11 cellular contexts compared by ENCODE assay signal in the genomic region with DNA sequence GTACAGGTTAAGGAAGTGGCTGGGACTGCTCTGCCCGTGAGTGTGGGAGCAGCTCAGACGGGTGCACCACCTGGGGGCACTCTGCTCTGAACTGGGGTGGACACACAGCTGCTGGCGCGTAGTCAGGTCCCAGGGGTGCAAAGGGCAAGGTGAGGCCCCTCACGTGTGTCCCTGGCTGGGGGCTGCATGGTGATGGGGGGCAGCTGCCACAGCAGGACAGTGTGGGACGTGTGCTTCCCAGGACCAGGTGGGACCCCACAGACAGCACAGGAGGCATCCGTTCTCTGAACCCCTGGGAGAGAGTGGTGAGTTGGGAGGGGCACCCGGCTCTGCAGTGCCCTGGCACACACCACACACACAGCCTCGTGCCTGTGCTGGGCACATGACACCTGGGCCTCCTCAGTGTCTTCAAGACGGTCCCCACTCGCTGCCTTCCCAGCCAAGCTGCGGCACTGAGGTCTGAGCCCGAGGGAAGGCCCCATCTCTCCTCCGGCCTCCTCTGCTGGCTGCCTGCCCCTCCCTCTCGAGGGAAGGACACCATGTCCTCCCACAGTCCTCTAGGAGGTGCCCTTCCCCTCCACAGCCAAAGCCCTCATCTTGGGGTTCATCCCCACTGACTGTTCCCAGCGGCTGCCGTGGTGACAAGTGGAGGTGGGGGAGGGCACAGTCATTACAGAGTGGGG. TPM values are rescaled to one million over a fixed set of nuclear protein-coding genes. Genes with fewer than 3 reads are reported as not detected.
DNase-seq lines count a peak whose midpoint lies in the region; ATAC-seq and TF ChIP-seq lines count a peak whose summit lies in the region.
"Had no signal": no experiment of that assay in that cellular context is flagged by ENCODE, and none has a peak within 500 bp of the region (broad histone marks: within the 10 kb centered on the region; RNA-seq: fewer than 3 reads in every experiment).

No MANE protein-coding gene starts in this region.

- H3K9me3 ChIP-seq in effector memory CD4-positive, alpha-beta T cell (ENCODE audit: control insufficient read depth, low read length): no peaks in the 10 kb centered on the region
- H3K9me3 ChIP-seq: ascending aorta, tibial nerve had no signal

- H3K27me3 Mint-ChIP-seq in T-helper 1 cell treated with Interleukin-12 subunit alpha and Interleukin-12 subunit beta and Interleukin-4 antibody, amounts not matched to agents 30 μg/mL and 1 μg/mL, for 36 hours (ENCODE audit: low read depth): no peaks in the 10 kb centered on the region
- H3K27me3 Mint-ChIP-seq in naive thymus-derived CD8-positive, alpha-beta T cell: no peaks in the 10 kb centered on the region

- POLR2A ChIA-PET in GM10248 (lab: Yijun Ruan, JAX): no interaction called here
- POLR2A ChIA-PET in naive thymus-derived CD8-positive, alpha-beta T cell (lab: Charles Lee): interaction anchor here (0.9 to 1.9 kb wide), 4 partner anchors 34 to 106 kb away, joined by 3 to 4 read pairs (median 3); partner anchors contain the start of genes GMIP and NDUFA13

- no peak overlapping the region for H3K4me3 Mint-ChIP-seq in T-helper 1 cell treated with Interleukin-12 subunit alpha and Interleukin-12 subunit beta and Interleukin-4 antibody, amounts not matched to agents 30 μg/mL and 1 μg/mL, for 36 hours
- no peak overlapping the region for H3K4me3 Mint-ChIP-seq in naive thymus-derived CD8-positive, alpha-beta T cell

- no peak overlapping the region for H3K27ac ChIP-seq in effector memory CD4-positive, alpha-beta T cell (ENCODE audit: insufficient read depth, low read length, poor library complexity, severe bottlenecking)
- H3K27ac ChIP-seq: ascending aorta, C4-2B, tibial nerve had no signal

- peaks cover 51% of the 10 kb centered on the region for H3K36me3 Mint-ChIP-seq in T-helper 1 cell treated with Interleukin-12 subunit alpha and Interleukin-12 subunit beta and Interleukin-4 antibody, amounts not matched to agents 30 μg/mL and 1 μg/mL, for 36 hours (ENCODE audit: low read depth)
- peaks cover 0 to 33% (median 15%) of the 10 kb centered on the region in 3 donors for H3K36me3 Mint-ChIP-seq in naive thymus-derived CD8-positive, alpha-beta T cell

- peak; percentile 32 for TF ChIP-seq CTCF in GM10248 (IDR thresholded peaks at IDR 0.05; ENCODE audit: control extremely low read depth, extremely low read depth, low read depth, missing control alignments)

- H3K36me3 ChIP-seq in effector memory CD4-positive, alpha-beta T cell (ENCODE audit: control insufficient read depth, insufficient read depth, low read length): peaks cover 12% of the 10 kb centered on the region
- H3K36me3 ChIP-seq: ascending aorta had no signal

- H3K4me3 ChIP-seq in effector memory CD4-positive, alpha-beta T cell (ENCODE audit: insufficient read depth, low read depth, low read length, poor library complexity, severe bottlenecking): no peak overlapping the region
- H3K4me3 ChIP-seq: ascending aorta, tibial nerve had no signal

- CTCF ChIA-PET in GM10248 (lab: Yijun Ruan, JAX): interaction anchor here (0.7 to 2.9 kb wide), 3 partner anchors 9 to 18 kb away, joined by 3 to 17 read pairs (median 3); no protein-coding TSS in a partner anchor

- H3K27ac Mint-ChIP-seq in T-helper 1 cell treated with Interleukin-12 subunit alpha and Interleukin-12 subunit beta and Interleukin-4 antibody, amounts not matched to agents 30 μg/mL and 1 μg/mL, for 36 hours: peak overlapping the region; percentile 73
- peak overlapping the region in 4 of 10 donors; percentile 30 to 84 (median 73) for H3K27ac Mint-ChIP-seq in naive thymus-derived CD8-positive, alpha-beta T cell

- ATAC-seq in naive thymus-derived CD8-positive, alpha-beta T cell: peak; percentile 91 to 92
- ATAC-seq in HG02884 (IDR thresholded peaks at IDR 0.05; ENCODE audit: unreplicated experiment) (no peak), GM18861 (IDR thresholded peaks at IDR 0.05; ENCODE audit: unreplicated experiment) (no peak)

- no peaks in the 10 kb centered on the region for H3K27me3 ChIP-seq in effector memory CD4-positive, alpha-beta T cell (replicated peaks; ENCODE audit: control insufficient read depth, insufficient read depth, low read length, poor library complexity, severe bottlenecking)
- H3K27me3 ChIP-seq: ascending aorta, tibial nerve had no signal

- peaks cover 7% of the 10 kb centered on the region for H3K4me1 Mint-ChIP-seq in T-helper 1 cell treated with Interleukin-12 subunit alpha and Interleukin-12 subunit beta and Interleukin-4 antibody, amounts not matched to agents 30 μg/mL and 1 μg/mL, for 36 hours (ENCODE audit: low read depth)
- H3K4me1 Mint-ChIP-seq in naive thymus-derived CD8-positive, alpha-beta T cell: peaks cover 14 to 31% (median 20%) of the 10 kb centered on the region in 4 donors

- peaks cover 12% of the 10 kb centered on the region for H3K4me1 ChIP-seq in effector memory CD4-positive, alpha-beta T cell (ENCODE audit: control insufficient read depth, insufficient read depth, low read length, poor library complexity, severe bottlenecking)
- H3K4me1 ChIP-seq: ascending aorta, tibial nerve had no signal

- no peak for DNase-seq in GM10248 (ENCODE audit: extremely low spot score)
- DNase-seq in activated naive CD4-positive, alpha-beta T cell treated with anti-CD3 and anti-CD28 coated beads, Interleukin-2, amount 50 U/mL, for 16 hours: peak; percentile 27
- DNase-seq in naive thymus-derived CD8-positive, alpha-beta T cell: peak in 8 of 10 donors; percentile 32 to 79 (median 47)
- no peak for DNase-seq in effector memory CD4-positive, alpha-beta T cell
- no peak for DNase-seq in NCI-H524 (lab: John Stamatoyannopoulos, UW)

- H3K9me3 Mint-ChIP-seq in T-helper 1 cell treated with Interleukin-12 subunit alpha and Interleukin-12 subunit beta and Interleukin-4 antibody, amounts not matched to agents 30 μg/mL and 1 μg/mL, for 36 hours: no peaks in the 10 kb centered on the region
- no peaks in the 10 kb centered on the region for H3K9me3 Mint-ChIP-seq in naive thymus-derived CD8-positive, alpha-beta T cell

RNA-seq across cellular contexts. Expression of gene CILP2, which starts 24.7 kb away (rescaled TPM):
- under 1 TPM; 0.31 to 0.41 TPM for total RNA-seq in naive thymus-derived CD8-positive, alpha-beta T cell
- under 1 TPM in 2 of 3 donors, not detected in 1; 0.56 to 0.64 TPM for polyA plus RNA-seq in naive thymus-derived CD8-positive, alpha-beta T cell
- total RNA-seq: ascending aorta had no signal

RNA-seq across cellular contexts. Expression of gene YJEFN3, which starts 34.1 kb away (rescaled TPM):
- total RNA-seq in naive thymus-derived CD8-positive, alpha-beta T cell: 10 to 100 TPM; 11.1 to 12.8 TPM
- polyA plus RNA-seq in naive thymus-derived CD8-positive, alpha-beta T cell: under 1 TPM in 2 of 3 donors, not detected in 1; 0.08 to 0.63 TPM

RNA-seq across cellular contexts. Expression of gene NDUFA13, which starts 46.8 kb away (rescaled TPM):
- total RNA-seq in naive thymus-derived CD8-positive, alpha-beta T cell: 100 to 1,000 TPM; 177 to 180 TPM
- 100 to 1,000 TPM; 329 to 360 (median 338) TPM for polyA plus RNA-seq in naive thymus-derived CD8-positive, alpha-beta T cell

RNA-seq across cellular contexts. Expression of gene TSSK6, which starts 47.5 kb away (rescaled TPM):
- total RNA-seq in naive thymus-derived CD8-positive, alpha-beta T cell: 10 to 100 TPM in 1 of 2 experiments, 1 to 10 TPM in 1; 9.3 to 10.8 TPM
- 1 to 10 TPM in 2 of 3 donors, under 1 TPM in 1; 0.59 to 3.7 (median 3.1) TPM for polyA plus RNA-seq in naive thymus-derived CD8-positive, alpha-beta T cell
- total RNA-seq: ascending aorta had no signal

RNA-seq across cellular contexts. Expression of gene PBX4, which starts 55.7 kb away (rescaled TPM):
- total RNA-seq in naive thymus-derived CD8-positive, alpha-beta T cell: 10 to 100 TPM; 46.0 to 49.4 TPM
- polyA plus RNA-seq in naive thymus-derived CD8-positive, alpha-beta T cell: 1 to 10 TPM; 2.6 to 6.9 (median 4.2) TPM
- total RNA-seq: ascending aorta had no signal

Comparison
In these comparisons a context has a peak if more than half of its experiments do, and no peak if none do; other contexts are left out.
1. DNase-seq: peak in activated naive CD4-positive, alpha-beta T cell treated with anti-CD3 and anti-CD28 coated beads, Interleukin-2, amount 50 U/mL, for 16 hours (single experiment) and naive thymus-derived CD8-positive, alpha-beta T cell (8 of 10); none in GM10248 (single experiment), effector memory CD4-positive, alpha-beta T cell (0 of 3) and NCI-H524 (0 of 2).
2. ATAC-seq: peak in naive thymus-derived CD8-positive, alpha-beta T cell (2 of 2); none in HG02884 (single experiment) and GM18861 (single experiment).